ENCODE assay signal across 8 cellular contexts in genomic region chr19:9791552-9792181, GRCh38. TPM values are rescaled to one million over a fixed set of nuclear protein-coding genes. Genes with fewer than 3 reads are reported as not detected.
DNase-seq lines count a peak whose midpoint lies in the region; ATAC-seq and TF ChIP-seq lines count a peak whose summit lies in the region.

No MANE protein-coding gene starts in this region.

- peaks cover 33% of the 10 kb centered on the region for H3K4me1 Mint-ChIP-seq in activated naive CD8-positive, alpha-beta T cell treated with anti-CD3 and anti-CD28 coated beads, Interleukin-2, amount 50 U/mL, for 24 hours
- H3K4me1 Mint-ChIP-seq in osteocyte (ENCODE audit: unreplicated experiment), result peaks cover 11% of the 10 kb centered on the region

- no peak for TF ChIP-seq CTCF in AG09309 (IDR thresholded peaks at IDR 0.05; ENCODE audit: control insufficient read depth, insufficient read depth, low read depth, low read length, missing control alignments)
- no peak for TF ChIP-seq CTCF in osteocyte (IDR thresholded peaks at IDR 0.05)

- no peaks in the 10 kb centered on the region for H3K9me3 Mint-ChIP-seq in activated naive CD8-positive, alpha-beta T cell treated with anti-CD3 and anti-CD28 coated beads, Interleukin-2, amount 50 U/mL, for 24 hours
- H3K9me3 Mint-ChIP-seq in osteocyte (ENCODE audit: unreplicated experiment), result no peaks in the 10 kb centered on the region

- H3K4me3 Mint-ChIP-seq in activated naive CD8-positive, alpha-beta T cell treated with anti-CD3 and anti-CD28 coated beads, Interleukin-2, amount 50 U/mL, for 24 hours, result peak overlapping the region; percentile 82
- H3K4me3 Mint-ChIP-seq in osteocyte (ENCODE audit: unreplicated experiment), result peak overlapping the region; percentile 92

- ATAC-seq in GM21381 (IDR thresholded peaks at IDR 0.05; ENCODE audit: unreplicated experiment), result peak; percentile 37
- peak; percentile 72 for ATAC-seq in activated naive CD8-positive, alpha-beta T cell treated with anti-CD3 and anti-CD28 coated beads, Interleukin-2, amount 50 U/mL, for 24 hours
- peak; percentile 81 for ATAC-seq in Right ventricle myocardium superior (ENCODE audit: poor library complexity)

- peak; percentile 76 for DNase-seq in AG09309 (ENCODE audit: low read depth)
- DNase-seq in NAMALWA (ENCODE audit: low spot score), result peak; percentile 93
- peak; percentile 45 to 89 for DNase-seq in SW 1271 (lab: John Stamatoyannopoulos, UW)
- peak; percentile 90 for DNase-seq in activated naive CD8-positive, alpha-beta T cell treated with anti-CD3 and anti-CD28 coated beads, Interleukin-2, amount 50 U/mL, for 24 hours
- peak; percentile 97 for DNase-seq in Right ventricle myocardium superior
- DNase-seq in osteocyte (ENCODE audit: extremely low spot score, unreplicated experiment), result peak; percentile 97

- H3K4me3 ChIP-seq in AG09309 (ENCODE audit: control insufficient read depth, low read depth, low read length), result peak overlapping the region; percentile 86

- peak overlapping the region; percentile 84 for H3K27ac Mint-ChIP-seq in activated naive CD8-positive, alpha-beta T cell treated with anti-CD3 and anti-CD28 coated beads, Interleukin-2, amount 50 U/mL, for 24 hours
- peak overlapping the region; percentile 98 for H3K27ac Mint-ChIP-seq in osteocyte (ENCODE audit: unreplicated experiment)

- no peaks in the 10 kb centered on the region for H3K27me3 Mint-ChIP-seq in activated naive CD8-positive, alpha-beta T cell treated with anti-CD3 and anti-CD28 coated beads, Interleukin-2, amount 50 U/mL, for 24 hours
- no peaks in the 10 kb centered on the region for H3K27me3 Mint-ChIP-seq in osteocyte (ENCODE audit: unreplicated experiment)

- no peaks in the 10 kb centered on the region for H3K36me3 Mint-ChIP-seq in activated naive CD8-positive, alpha-beta T cell treated with anti-CD3 and anti-CD28 coated beads, Interleukin-2, amount 50 U/mL, for 24 hours (ENCODE audit: low read depth)
- H3K36me3 Mint-ChIP-seq in osteocyte (ENCODE audit: unreplicated experiment), result no peaks in the 10 kb centered on the region

- H3K27ac ChIP-seq in temporal lobe (ENCODE audit: low read depth, low read length), result peak overlapping the region; percentile 92

- intact Hi-C loops in Right ventricle myocardium superior (cut with DNase I), result loop anchor here (10.0 kb wide), 2 partner anchors 477 to 587 kb away; no protein-coding TSS in a partner anchor

RNA-seq across cellular contexts. Expression of gene ZNF846, which starts 23.1 kb away (rescaled TPM):
- total RNA-seq in Right ventricle myocardium superior (9.1 TPM), osteocyte (15.3 and 16.0 TPM in 2 replicates), temporal lobe (21.9 TPM)

RNA-seq across cellular contexts. Expression of gene FBXL12, which starts 27.2 kb away (rescaled TPM):
- 10.0 TPM for total RNA-seq in Right ventricle myocardium superior
- 28.1 and 29.0 TPM in 2 replicates for total RNA-seq in osteocyte
- 3.7 TPM for total RNA-seq in temporal lobe

RNA-seq across cellular contexts. Expression of gene UBL5, which starts 36.1 kb away (rescaled TPM):
- total RNA-seq in Right ventricle myocardium superior (595 TPM), osteocyte (258 and 260 TPM in 2 replicates), temporal lobe (108 TPM)

RNA-seq across cellular contexts. Expression of gene PIN1, which starts 43.5 kb away (rescaled TPM):
- 92.5 TPM for total RNA-seq in Right ventricle myocardium superior
- total RNA-seq in osteocyte, result 67.4 and 70.3 TPM in 2 replicates
- 72.5 TPM for total RNA-seq in temporal lobe

Comparison
In these comparisons a context has a peak if more than half of its experiments do, and no peak if none do; other contexts are left out.
1. Peak in every context shown above with its lines: DNase-seq, ATAC-seq, H3K4me3 ChIP-seq and H3K27ac ChIP-seq.